ENCODE assay signal across 10 cellular contexts in the genomic region with DNA sequence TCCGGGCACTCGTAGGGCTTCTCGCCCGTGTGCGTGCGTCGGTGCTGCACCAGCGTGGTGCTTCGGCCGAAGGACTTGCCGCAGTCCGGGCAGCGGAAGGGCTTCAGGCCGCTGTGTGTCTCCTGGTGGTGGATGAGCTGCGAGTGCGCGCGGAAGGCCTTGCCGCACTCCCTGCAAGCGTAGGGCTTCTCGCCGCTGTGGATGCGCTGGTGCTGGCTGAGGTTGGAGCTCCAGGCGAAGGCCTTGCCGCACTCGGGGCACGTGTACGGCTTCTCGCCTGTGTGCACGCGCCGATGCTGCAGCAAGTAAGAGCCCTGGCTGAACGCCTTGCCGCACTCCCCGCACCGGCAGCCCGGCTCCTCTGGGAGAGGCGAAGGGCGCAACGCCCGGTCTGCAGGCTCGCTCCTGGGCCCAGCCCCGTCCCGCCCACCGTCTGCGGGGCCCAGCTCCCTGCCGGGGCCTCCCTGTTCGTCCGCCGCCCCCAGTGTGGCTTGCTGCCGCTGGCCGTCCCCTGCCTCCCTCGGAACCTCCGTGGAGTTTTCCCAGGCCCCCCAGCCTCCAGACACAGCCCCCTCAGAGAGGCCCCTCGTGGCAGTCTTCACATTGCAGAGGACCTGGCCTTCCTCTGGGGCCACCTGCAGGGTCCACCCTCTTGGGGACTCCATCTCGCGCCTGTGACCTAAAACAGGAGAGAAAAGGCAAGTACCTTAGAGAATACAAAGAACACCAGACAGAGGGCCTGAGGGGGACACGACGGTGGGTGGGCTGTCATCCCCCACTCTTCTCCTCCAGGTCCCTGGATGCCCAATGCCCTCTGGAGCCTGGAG. TPM values are rescaled to one million over a fixed set of nuclear protein-coding genes. Genes with fewer than 3 reads are reported as not detected.
DNase-seq lines count a peak whose midpoint lies in the region; ATAC-seq and TF ChIP-seq lines count a peak whose summit lies in the region.
"Had no signal": no experiment of that assay in that cellular context is flagged by ENCODE, and none has a peak within 500 bp of the region (broad histone marks: within the 10 kb centered on the region; RNA-seq: fewer than 3 reads in every experiment).

No MANE protein-coding gene starts in this region.

- no peak overlapping the region for H3K27ac ChIP-seq in BLaER1
- no peak overlapping the region for H3K27ac ChIP-seq in esophagus muscularis mucosa (replicated peaks in 1 of 4)
- H3K27ac ChIP-seq in ovary = peak overlapping the region in 1 of 2 donors; percentile 9
- H3K27ac ChIP-seq in caudate nucleus (ENCODE audit: low read depth, low read length) = no peak overlapping the region
- no peak overlapping the region for H3K27ac ChIP-seq in hepatocyte

- intact Hi-C loops in esophagus muscularis mucosa (cut with DNase I) = no loop called here
- intact Hi-C loops in ovary (cut with DNase I) = loop anchor here in 1 of 4 donors (2.0 kb wide), 1 partner anchor 28 kb away; no protein-coding TSS in a partner anchor

- WGBS in esophagus muscularis mucosa = 48% methylated on average over 41 of the region's 59 CpGs
- WGBS in ovary, 3 donors = 51 to 65% (median 53%) methylated on average over 59 of the region's 59 CpGs
- WGBS in hepatocyte (ENCODE audit: low lambda C conversion rate, missing lambda C conversion rate) = 97% methylated on average over 39 of the region's 59 CpGs

- H3K27me3 ChIP-seq in BLaER1 (peaks cover 33% of the 10 kb centered on the region), esophagus muscularis mucosa (peaks cover 0 to 57% (median 24%) of the 10 kb centered on the region in 4 donors), ovary (no peaks in the 10 kb centered on the region), hepatocyte (no peaks in the 10 kb centered on the region)

- no peaks in the 10 kb centered on the region for H3K36me3 Mint-ChIP-seq in IgD-negative memory B cell

- ATAC-seq in HG03108 (IDR thresholded peaks at IDR 0.05; ENCODE audit: unreplicated experiment) = no peak

- H3K36me3 ChIP-seq in BLaER1 = peaks cover 18% of the 10 kb centered on the region
- peaks cover 0 to 3% (median 0%) of the 10 kb centered on the region in 4 donors for H3K36me3 ChIP-seq in esophagus muscularis mucosa
- no peaks in the 10 kb centered on the region for H3K36me3 ChIP-seq in ovary
- no peaks in the 10 kb centered on the region for H3K36me3 ChIP-seq in hepatocyte (replicated peaks; ENCODE audit: insufficient read depth, low read depth)

- H3K9me3 Mint-ChIP-seq in IgD-negative memory B cell = no peaks in the 10 kb centered on the region

- H3K27me3 Mint-ChIP-seq in IgD-negative memory B cell = peaks cover 2% of the 10 kb centered on the region

- H3K4me2 ChIP-seq in BLaER1 (peak overlapping the region; percentile 84), hepatocyte (no peak overlapping the region)

- peaks cover 0 to 7% (median 5%) of the 10 kb centered on the region in 3 donors for H3K4me1 Mint-ChIP-seq in IgD-negative memory B cell

- DNase-seq in esophagus muscularis mucosa (ENCODE audit: extremely low spot score) (no peak), ovary (peak in 2 of 5 donors; percentile 28 to 31), KBM-7 (no peak), caudate nucleus (lab: John Stamatoyannopoulos, UW) (no peak), hepatocyte (ENCODE audit: low spot score) (no peak)
- DNase-seq: NCI-H526 treated with DMSO at 0.1 percent for 48 hours, nucleus accumbens had no signal

- H2AFZ ChIP-seq in hepatocyte = no peak overlapping the region

- in situ Hi-C loops in KBM-7 (cut with MboI; ENCODE audit: low pct_unique_long_range_greater_than_20kb, low sequenced_read_pairs) = no loop called here

- TF ChIP-seq EP300 in esophagus muscularis mucosa (IDR thresholded peaks at IDR 0.05) (no peak), ovary (IDR thresholded peaks at IDR 0.05) (no peak)

- H4K20me1 ChIP-seq in BLaER1 (peaks cover 33% of the 10 kb centered on the region), hepatocyte (ENCODE audit: insufficient read depth, poor library complexity, severe bottlenecking) (no peaks in the 10 kb centered on the region)

- H3K9me3 ChIP-seq in BLaER1 = no peaks in the 10 kb centered on the region
- no peaks in the 10 kb centered on the region for H3K9me3 ChIP-seq in esophagus muscularis mucosa
- no peaks in the 10 kb centered on the region for H3K9me3 ChIP-seq in ovary
- no peaks in the 10 kb centered on the region for H3K9me3 ChIP-seq in hepatocyte (ENCODE audit: low read depth)

- peak overlapping the region; percentile 58 for H3K4me3 ChIP-seq in BLaER1
- peak overlapping the region; percentile 29 to 43 (median 38) for H3K4me3 ChIP-seq in esophagus muscularis mucosa
- peak overlapping the region; percentile 12 for H3K4me3 ChIP-seq in ovary
- H3K4me3 ChIP-seq in hepatocyte = no peak overlapping the region

- no peaks in the 10 kb centered on the region for H3K9me2 ChIP-seq in hepatocyte (replicated peaks; ENCODE audit: insufficient read depth)

- peak overlapping the region; percentile 52; the same call in 1 of the 2 replicates for H3K9ac ChIP-seq in BLaER1

- TF ChIP-seq POLR2A in esophagus muscularis mucosa (IDR thresholded peaks at IDR 0.05; ENCODE audit: low read depth) (no peak), ovary (IDR thresholded peaks at IDR 0.05) (no peak)

- H3K79me2 ChIP-seq in hepatocyte = peaks cover 8% of the 10 kb centered on the region

- TF ChIP-seq CTCF in esophagus muscularis mucosa (IDR thresholded peaks at IDR 0.05) = no peak
- TF ChIP-seq CTCF in ovary (IDR thresholded peaks at IDR 0.05) = no peak
- no peak for TF ChIP-seq CTCF in hepatocyte (IDR thresholded peaks at IDR 0.05; ENCODE audit: poor library complexity)

- no peak overlapping the region for H3K27ac Mint-ChIP-seq in IgD-negative memory B cell

- peak overlapping the region in 3 of 4 donors; percentile 37 to 72 (median 52) for H3K4me3 Mint-ChIP-seq in IgD-negative memory B cell

- H3K4me1 ChIP-seq in BLaER1 (peaks cover 60% of the 10 kb centered on the region), esophagus muscularis mucosa (peaks cover 23 to 35% (median 28%) of the 10 kb centered on the region in 4 donors), ovary (ENCODE audit: insufficient read depth) (peaks cover 3% of the 10 kb centered on the region), hepatocyte (ENCODE audit: insufficient read depth) (peaks cover 7% of the 10 kb centered on the region)

RNA-seq across cellular contexts. Expression of a gene that starts 3.9 kb away (rescaled TPM):
- 70.2 TPM for polyA plus RNA-seq in IgD-negative memory B cell
- 10 to 100 TPM in 2 of 4 donors, 1 to 10 TPM in 1, under 1 TPM in 1; 0.83 to 12.1 (median 9.5) TPM for total RNA-seq in esophagus muscularis mucosa
- 10 to 100 TPM in 2 of 7 donors, 1 to 10 TPM in 5; 2.6 to 32.4 (median 4.8) TPM for total RNA-seq in ovary
- 10 to 100 TPM in 1 of 2 donors, under 1 TPM in 1; 0.38 to 11.8 TPM for polyA plus RNA-seq in ovary
- total RNA-seq in hepatocyte = 35.9 and 45.5 TPM in 2 replicates
- 106 and 108 TPM in 2 replicates for polyA plus RNA-seq in hepatocyte

RNA-seq across cellular contexts. Expression of a gene that starts 5.4 kb away (rescaled TPM):
- polyA plus RNA-seq in IgD-negative memory B cell (2.1 TPM), ovary (1 to 10 TPM in 1 of 2 donors, under 1 TPM in 1; 0.30 to 2.2 TPM), hepatocyte (3.3 and 4.3 TPM in 2 replicates)
- total RNA-seq in esophagus muscularis mucosa (1 to 10 TPM in 1 of 4 donors, under 1 TPM in 3; 0.42 to 1.1 (median 0.92) TPM), ovary (1 to 10 TPM; 2.5 to 6.5 (median 3.4) TPM), hepatocyte (1.5 and 1.6 TPM in 2 replicates)

RNA-seq across cellular contexts. Expression of a gene that starts 23.6 kb away (rescaled TPM):
- polyA plus RNA-seq in IgD-negative memory B cell (8.0 TPM), ovary (1 to 10 TPM in 1 of 2 donors, not detected in 1; 2.3 TPM), hepatocyte (5.4 and 9.7 TPM in 2 replicates)
- total RNA-seq in esophagus muscularis mucosa (1 to 10 TPM; 1.5 to 3.7 (median 2.1) TPM), ovary (1 to 10 TPM; 1.4 to 3.2 (median 2.7) TPM), hepatocyte (5.0 and 5.9 TPM in 2 replicates)

RNA-seq across cellular contexts. Expression of a gene that starts 29.9 kb away (rescaled TPM):
- polyA plus RNA-seq in IgD-negative memory B cell (1,545 TPM), ovary (1,000 to 10,000 TPM in 1 of 2 donors, 100 to 1,000 TPM in 1; 715 to 3,775 TPM), hepatocyte (562 and 565 TPM in 2 replicates)
- total RNA-seq in esophagus muscularis mucosa (1,000 to 10,000 TPM; 1,137 to 2,200 (median 1,582) TPM), ovary (1,000 to 10,000 TPM; 1,875 to 5,180 (median 2,346) TPM), hepatocyte (1,644 and 2,420 TPM in 2 replicates)

RNA-seq across cellular contexts. Expression of a gene that starts 30.4 kb away (rescaled TPM):
- polyA plus RNA-seq in IgD-negative memory B cell (2.9 TPM), ovary (1 to 10 TPM; 1.1 to 2.3 TPM), hepatocyte (2.2 and 3.0 TPM in 2 replicates)
- total RNA-seq in esophagus muscularis mucosa (1 to 10 TPM; 2.9 to 4.9 (median 3.6) TPM), ovary (1 to 10 TPM; 2.2 to 6.1 (median 4.5) TPM), hepatocyte (1.3 and 2.0 TPM in 2 replicates)
